In genomic region chr13:36533806-36534205, GRCh38 we compare ENCODE assay signal across 20 cellular contexts.
DNase-seq lines count a peak whose midpoint lies in the region; ATAC-seq and TF ChIP-seq lines count a peak whose summit lies in the region.
"Had no signal": no experiment of that assay in that cellular context is flagged by ENCODE, and none has a peak within 500 bp of the region (broad histone marks: within the 10 kb centered on the region; RNA-seq: fewer than 3 reads in every experiment).

No MANE protein-coding gene starts in this region.

- BruUV-seq in MCF 10A (replicated peaks; lab: Mats Ljungman, UMichigan) (no TSS peak), mammary epithelial cell (replicated peaks; lab: Mats Ljungman, UMichigan) (no TSS peak)

- peaks cover 23% of the 10 kb centered on the region for H3K4me1 Mint-ChIP-seq in MCF 10A (ENCODE audit: insufficient read depth, unreplicated experiment)
- H3K4me1 Mint-ChIP-seq: activated naive CD8-positive, alpha-beta T cell treated with anti-CD3 and anti-CD28 coated beads for 36 hours; activated T-helper 17 cell treated with anti-CD3 and anti-CD28 coated beads, Interleukin-2, amount 50 U/mL, for 72 hours had no signal

- H3K27ac Mint-ChIP-seq in MCF 10A (ENCODE audit: low read depth, unreplicated experiment), result no peak overlapping the region
- H3K27ac Mint-ChIP-seq: activated naive CD8-positive, alpha-beta T cell treated with anti-CD3 and anti-CD28 coated beads for 36 hours; activated T-helper 17 cell treated with anti-CD3 and anti-CD28 coated beads, Interleukin-2, amount 50 U/mL, for 72 hours had no signal

- no peak overlapping the region for H3K4me3 ChIP-seq in breast epithelium
- no peak overlapping the region for H3K4me3 ChIP-seq in mammary epithelial cell (replicated peaks in 1 of 3; ENCODE audit: insufficient read depth in 1 of 3, low read depth in 2 of 3, low read length in 3 of 3)
- no peak overlapping the region for H3K4me3 ChIP-seq in fibroblast of the aortic adventitia (ENCODE audit: low read depth, low read length)
- H3K4me3 ChIP-seq: coronary artery, K562, SK-N-MC had no signal

- peaks cover 6% of the 10 kb centered on the region for H3K9me3 Mint-ChIP-seq in MCF 10A (ENCODE audit: unreplicated experiment)

- in situ Hi-C loops in mammary epithelial cell (cut with MboI; ENCODE audit: low sequenced_read_pairs in 2 of 2), result no loop called here

- H3K27ac ChIP-seq in breast epithelium, result no peak overlapping the region
- no peak overlapping the region for H3K27ac ChIP-seq in mammary epithelial cell (ENCODE audit: insufficient read depth, low read depth, low read length)
- H3K27ac ChIP-seq: coronary artery, HL-60, SK-N-MC had no signal

- no peak overlapping the region for H3K4me3 Mint-ChIP-seq in MCF 10A (ENCODE audit: unreplicated experiment)
- H3K4me3 Mint-ChIP-seq: activated naive CD8-positive, alpha-beta T cell treated with anti-CD3 and anti-CD28 coated beads for 36 hours; activated T-helper 17 cell treated with anti-CD3 and anti-CD28 coated beads, Interleukin-2, amount 50 U/mL, for 72 hours had no signal

- H3K9me3 ChIP-seq in breast epithelium (peaks cover 0 to 4% of the 10 kb centered on the region in 2 donors), mammary epithelial cell (replicated peaks; ENCODE audit: insufficient read depth, low read length) (no peaks in the 10 kb centered on the region)

- intact Hi-C loops in MCF 10A (cut with micrococcal nuclease) (no loop called here), breast epithelium (cut with DNase I; ENCODE audit: low total_unique reads) (no loop called here), mammary epithelial cell (cut with micrococcal nuclease) (loop anchor here (5.0 to 10.0 kb wide), 2 partner anchors 112 to 281 kb away; partner anchors contain the start of gene RFXAP)

- TF ChIP-seq POLR2A in breast epithelium (IDR thresholded peaks at IDR 0.05), result no peak

- dilution Hi-C loops in mammary epithelial cell (cut with HindIII; ENCODE audit: low sequenced_read_pairs), result no loop called here

- DNase-seq in MCF 10A (ENCODE audit: unreplicated experiment), result peak; percentile 85
- no peak for DNase-seq in breast epithelium (ENCODE audit: low spot score in 2 of 2)
- DNase-seq in mammary epithelial cell, result peak; percentile 76
- peak; percentile 7 for DNase-seq in fibroblast of the aortic adventitia (ENCODE audit: low read depth)
- no peak for DNase-seq in C1 segment of cervical spinal cord (lab: John Stamatoyannopoulos, UW)
- no peak for DNase-seq in KG1 (lab: John Stamatoyannopoulos, UW)
- DNase-seq: ACHN; activated naive CD8-positive, alpha-beta T cell treated with anti-CD3 and anti-CD28 coated beads for 36 hours; DMS79; NCI-H1092 treated with DMSO at 0.1 percent for 48 hours; NCI-H774; stimulated activated CD8-positive, alpha-beta memory T cell treated with anti-CD3 and anti-CD28 coated beads, Interleukin-4, amount 100 ng/mL, for 48 hours had no signal

- peaks cover 0 to 4% of the 10 kb centered on the region in 2 donors for H3K4me1 ChIP-seq in breast epithelium
- peaks cover 38% of the 10 kb centered on the region for H3K4me1 ChIP-seq in mammary epithelial cell (ENCODE audit: insufficient read depth, low read length)

- H3K27me3 Mint-ChIP-seq in MCF 10A (ENCODE audit: insufficient read depth, unreplicated experiment), result no peaks in the 10 kb centered on the region
- H3K27me3 Mint-ChIP-seq: activated T-helper 17 cell treated with anti-CD3 and anti-CD28 coated beads, Interleukin-2, amount 50 U/mL, for 72 hours had no signal

- no peaks in the 10 kb centered on the region for H4K20me1 ChIP-seq in mammary epithelial cell (ENCODE audit: insufficient read depth, low read length)

- no peaks in the 10 kb centered on the region for H3K27me3 ChIP-seq in breast epithelium
- H3K27me3 ChIP-seq in mammary epithelial cell (ENCODE audit: insufficient read depth, low read length), result no peaks in the 10 kb centered on the region

- TF ChIP-seq CTCF in MCF 10A (IDR thresholded peaks at IDR 0.05; ENCODE audit: unreplicated experiment) (no peak), breast epithelium (IDR thresholded peaks at IDR 0.05) (no peak), mammary epithelial cell (conservative IDR thresholded peaks at IDR 0.05 in 1 of 2, IDR thresholded peaks at IDR 0.05 in 1 of 2; ENCODE audit: extremely low read depth in 1 of 2, insufficient read depth in 1 of 2, low read depth in 1 of 2, low read length in 2 of 2) (no peak), fibroblast of the aortic adventitia (IDR thresholded peaks at IDR 0.05; ENCODE audit: insufficient read depth, low read length) (no peak)

- no peaks in the 10 kb centered on the region for H3K79me2 ChIP-seq in mammary epithelial cell (ENCODE audit: insufficient read depth, low read length)

- CTCF ChIA-PET in MCF 10A (lab: Yijun Ruan, JAX), result interaction anchor here (0.7 to 1.7 kb wide), 2 partner anchors 9 to 56 kb away, joined by 3 to 5 read pairs; no protein-coding TSS in a partner anchor
- CTCF ChIA-PET in mammary epithelial cell (lab: Charles Lee; ENCODE audit: low non-redundant PET), result no interaction called here

- H3K36me3 ChIP-seq in breast epithelium (no peaks in the 10 kb centered on the region), mammary epithelial cell (ENCODE audit: insufficient read depth, low read length) (no peaks in the 10 kb centered on the region)

- no peak overlapping the region for H3K9ac ChIP-seq in mammary epithelial cell (ENCODE audit: insufficient read depth, low read length)

- H3K36me3 Mint-ChIP-seq in MCF 10A (ENCODE audit: insufficient read depth, unreplicated experiment), result no peaks in the 10 kb centered on the region
- H3K36me3 Mint-ChIP-seq: activated naive CD8-positive, alpha-beta T cell treated with anti-CD3 and anti-CD28 coated beads for 36 hours had no signal

- ATAC-seq in HG03571 (IDR thresholded peaks at IDR 0.05; ENCODE audit: unreplicated experiment), result no peak
- no peak for ATAC-seq in GM21717 (IDR thresholded peaks at IDR 0.05; ENCODE audit: unreplicated experiment)
- ATAC-seq: activated T-helper 17 cell treated with anti-CD3 and anti-CD28 coated beads, Interleukin-2, amount 50 U/mL, for 72 hours; K562; Panc1 had no signal

- H3K4me2 ChIP-seq in mammary epithelial cell (ENCODE audit: insufficient read depth, low read depth, low read length), result no peak overlapping the region

- peak overlapping the region; percentile 36 for H2AFZ ChIP-seq in mammary epithelial cell (ENCODE audit: low read depth, low read length)

- POLR2A ChIA-PET in MCF 10A (lab: Yijun Ruan, JAX), result interaction anchor here (1.3 kb wide), 1 partner anchor 9 kb away, joined by 7 read pairs; no protein-coding TSS in a partner anchor

- WGBS in mammary epithelial cell (ENCODE audit: low coverage, missing lambda C conversion rate), result 12% methylated on average over 2 of the region's 2 CpGs

Comparison
In these comparisons a context has a peak if more than half of its experiments do, and no peak if none do; other contexts are left out.
1. DNase-seq: peak in MCF 10A (single experiment), mammary epithelial cell (single experiment) and fibroblast of the aortic adventitia (single experiment); none in breast epithelium (0 of 2), C1 segment of cervical spinal cord (0 of 14) and KG1 (single experiment).